8 cellular contexts compared by ENCODE assay signal in the genomic region with DNA sequence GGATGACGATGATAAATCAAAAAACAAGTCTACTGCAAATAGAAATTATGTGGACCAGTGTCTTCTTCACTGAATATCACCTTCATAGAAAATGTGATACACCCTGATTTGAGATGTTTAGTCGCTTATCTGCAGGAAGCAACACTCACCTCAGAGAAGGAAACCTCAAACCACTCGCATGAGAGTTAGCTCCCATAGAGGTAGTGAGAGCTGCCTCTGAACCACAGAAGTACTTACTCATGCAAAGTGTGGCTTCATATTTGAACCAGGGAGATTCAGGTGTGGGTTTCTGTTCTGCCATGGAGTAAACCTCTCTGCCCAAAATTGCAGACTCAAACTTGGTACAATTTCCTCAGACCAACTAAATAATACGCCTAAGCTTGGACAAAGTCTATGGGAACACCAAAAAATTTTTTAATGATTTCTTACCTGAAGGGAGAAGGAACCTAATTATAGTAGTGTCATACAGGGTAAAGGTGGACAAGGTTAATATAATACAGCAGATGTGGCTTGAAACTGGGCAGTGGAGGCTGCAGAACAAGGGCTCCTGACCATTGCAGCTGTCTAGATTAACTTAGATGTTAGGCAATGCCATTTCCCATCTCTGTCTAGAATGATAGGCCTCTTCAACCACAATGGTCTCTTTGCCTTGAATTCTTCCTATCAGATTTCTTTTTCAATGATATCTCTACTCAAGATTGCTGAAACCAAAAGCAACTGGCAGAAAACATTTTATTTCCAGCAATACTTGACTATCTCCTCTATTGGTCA.
DNase-seq lines count a peak whose midpoint lies in the region; ATAC-seq lines count a peak whose summit lies in the region.

No MANE protein-coding gene starts in this region.

- DNase-seq in NOMO-1 treated with DMSO at 0.1 percent for 48 hours (lab: John Stamatoyannopoulos, UW; ENCODE audit: unreplicated experiment) (peak; percentile 89), HAP-1 (ENCODE audit: low spot score in 2 of 2) (no peak), NCI-H1105 treated with DMSO at 0.1 percent for 48 hours (lab: John Stamatoyannopoulos, UW) (no peak), HCEC 1CT (no peak)
- peak; percentile 67 for DNase-seq in activated gamma-delta T cell treated with anti-CD3 and anti-CD28 coated beads, Interleukin-2, amount 50 U/mL, for 16 hours (ENCODE audit: low read depth)
- peak; percentile 33 to 56 (median 38) for DNase-seq in stimulated activated CD4-positive, alpha-beta T cell treated with anti-CD3 and anti-CD28 coated beads, TNF-alpha, amount 100 ng/mL, for 24 hours (ENCODE audit: low read depth in 3 of 3)

- no peaks in the 10 kb centered on the region for H3K27me3 ChIP-seq in HAP-1 (ENCODE audit: low read depth)

- peak; percentile 98 for ATAC-seq in GM18502 (IDR thresholded peaks at IDR 0.05; ENCODE audit: poor library complexity, unreplicated experiment)
- peak; percentile 98 for ATAC-seq in HG02642 (IDR thresholded peaks at IDR 0.05; ENCODE audit: poor library complexity, unreplicated experiment)

- H3K36me3 ChIP-seq in HAP-1 (replicated peaks) = no peaks in the 10 kb centered on the region

- H3K9me3 ChIP-seq in HAP-1 = no peaks in the 10 kb centered on the region

- in situ Hi-C loops in HAP-1 (cut with MboI; ENCODE audit: low sequenced_read_pairs) = no loop called here

- H3K4me1 ChIP-seq in HAP-1 = no peaks in the 10 kb centered on the region

- no peak overlapping the region for H3K4me3 ChIP-seq in HAP-1

Comparison
In these comparisons a context has a peak if more than half of its experiments do, and no peak if none do; other contexts are left out.
1. DNase-seq: peak in NOMO-1 treated with DMSO at 0.1 percent for 48 hours (single experiment), activated gamma-delta T cell treated with anti-CD3 and anti-CD28 coated beads, Interleukin-2, amount 50 U/mL, for 16 hours (single experiment) and stimulated activated CD4-positive, alpha-beta T cell treated with anti-CD3 and anti-CD28 coated beads, TNF-alpha, amount 100 ng/mL, for 24 hours (3 of 3); none in HAP-1 (0 of 2), NCI-H1105 treated with DMSO at 0.1 percent for 48 hours (single experiment) and HCEC 1CT (single experiment).